17 cellular contexts compared by ENCODE assay signal in genomic region chr17:17851603-17852002, GRCh38. TPM values are rescaled to one million over a fixed set of nuclear protein-coding genes. Genes with fewer than 3 reads are reported as not detected.
DNase-seq lines count a peak whose midpoint lies in the region; ATAC-seq and TF ChIP-seq lines count a peak whose summit lies in the region.
"Had no signal": no experiment of that assay in that cellular context is flagged by ENCODE, and none has a peak within 500 bp of the region (broad histone marks: within the 10 kb centered on the region; RNA-seq: fewer than 3 reads in every experiment).

No MANE protein-coding gene starts in this region.

- no peak for TF ChIP-seq EP300 in SK-N-SH (IDR thresholded peaks at IDR 0.05; ENCODE audit: borderline replicate concordance in 1 of 2, low read depth in 1 of 2, low read length in 1 of 2)

- no peak overlapping the region for H3K9ac ChIP-seq in neural progenitor cell
- H3K9ac ChIP-seq in SK-N-SH = no peak overlapping the region

- H4K20me1 ChIP-seq in neural progenitor cell (ENCODE audit: low read depth) = no peaks in the 10 kb centered on the region
- H4K20me1 ChIP-seq in SK-N-SH (ENCODE audit: insufficient read depth) = no peaks in the 10 kb centered on the region

- H3K9me2 ChIP-seq in SK-N-SH = no peaks in the 10 kb centered on the region

- no peaks in the 10 kb centered on the region for H3K27me3 Mint-ChIP-seq in activated CD8-positive, alpha-beta memory T cell treated with anti-CD3 and anti-CD28 coated beads, Interleukin-2, amount 10 ng/mL, durations not matched to agents 7 days and 5 days
- no peaks in the 10 kb centered on the region for H3K27me3 Mint-ChIP-seq in Caco-2 (ENCODE audit: insufficient read depth, unreplicated experiment)
- H3K27me3 Mint-ChIP-seq in neural progenitor cell (ENCODE audit: insufficient read depth, low read depth) = peaks cover 7% of the 10 kb centered on the region
- H3K27me3 Mint-ChIP-seq: progenitor cell of endocrine pancreas had no signal

- CTCF ChIA-PET in activated CD8-positive, alpha-beta memory T cell treated with anti-CD3 and anti-CD28 coated beads, Interleukin-2, amount 10 ng/mL, durations not matched to agents 7 days and 5 days (lab: Charles Lee) = interaction anchor here (0.6 to 1.2 kb wide), 5 partner anchors 9 to 68 kb away, joined by 3 to 5 read pairs (median 4); no protein-coding TSS in a partner anchor
- CTCF ChIA-PET in Caco-2 (lab: Charles Lee) (interaction anchor here (0.7 kb wide), 1 partner anchor 40 kb away, joined by 3 read pairs; no protein-coding TSS in a partner anchor), SK-N-SH (lab: Yijun Ruan, JAX) (interaction anchor here (0.6 to 7.2 kb wide), 2 partner anchors 39 to 1550 kb away, joined by 3 to 56 read pairs; no protein-coding TSS in a partner anchor)

- BruUV-seq in Caco-2 (replicated peaks; lab: Mats Ljungman, UMichigan) = no TSS peak

- H3K27ac ChIP-seq in dorsolateral prefrontal cortex = peak overlapping the region in 37 of 59 donors; percentile 4 to 97 (median 86)
- no peak overlapping the region for H3K27ac ChIP-seq in neural progenitor cell
- no peak overlapping the region; a peak in 1 of 4 replicates for H3K27ac ChIP-seq in SK-N-SH (ENCODE audit: low read depth in 2 of 2, low read length in 1 of 2)

- H3K79me2 ChIP-seq in neural progenitor cell (ENCODE audit: low read depth) (no peaks in the 10 kb centered on the region), SK-N-SH (ENCODE audit: insufficient read depth) (no peaks in the 10 kb centered on the region)

- H3K9me3 ChIP-seq in Caco-2 = no peaks in the 10 kb centered on the region
- no peaks in the 10 kb centered on the region for H3K9me3 ChIP-seq in neural progenitor cell (ENCODE audit: low read depth)
- H3K9me3 ChIP-seq in SK-N-SH = no peaks in the 10 kb centered on the region

- DNase-seq in activated CD8-positive, alpha-beta memory T cell treated with anti-CD3 and anti-CD28 coated beads, Interleukin-2, amount 10 ng/mL, durations not matched to agents 7 days and 5 days = peak; percentile 38
- DNase-seq in activated CD8-positive, alpha-beta memory T cell treated with anti-CD3 and anti-CD28 coated beads, Interleukin-2, amount 50 U/mL, for 48 hours = no peak
- DNase-seq in Caco-2 (no peak), dorsolateral prefrontal cortex (no peak), neural progenitor cell (ENCODE audit: low spot score) (no peak), SK-N-SH (no peak), SKM-1 treated with dmso at 0.1 percent for 144 hours (lab: John Stamatoyannopoulos, UW; ENCODE audit: unreplicated experiment) (no peak)
- no peak for DNase-seq in activated CD4-positive, CD25-positive, alpha-beta regulatory T cell (lab: John Stamatoyannopoulos, UW)
- DNase-seq: activated CD8-positive, alpha-beta memory T cell treated with anti-CD3 and anti-CD28 coated beads for 24 hours; activated naive CD4-positive, alpha-beta T cell treated with Interleukin-2 at 50 U/mL for 16 hours; MM.1S; NCI-H2029; NCI-H524; OCI-M1 had no signal

- no peak overlapping the region for H3K4me3 Mint-ChIP-seq in activated CD8-positive, alpha-beta memory T cell treated with anti-CD3 and anti-CD28 coated beads, Interleukin-2, amount 10 ng/mL, durations not matched to agents 7 days and 5 days
- H3K4me3 Mint-ChIP-seq in Caco-2 (ENCODE audit: unreplicated experiment) (no peak overlapping the region), neural progenitor cell (no peak overlapping the region)

- H3K4me1 ChIP-seq in Caco-2 (peaks cover 11% of the 10 kb centered on the region; the same call in 1 of the 2 replicates), neural progenitor cell (peaks cover 72% of the 10 kb centered on the region), SK-N-SH (ENCODE audit: control insufficient read depth in 1 of 2, insufficient read depth in 2 of 2, low read depth in 1 of 2, low read length in 1 of 2) (peaks cover 19 to 83% of the 10 kb centered on the region in 2 experiments; a peak in 3 of 4 replicates)

- peak overlapping the region; percentile 3 for H3K27ac Mint-ChIP-seq in activated CD8-positive, alpha-beta memory T cell treated with anti-CD3 and anti-CD28 coated beads, Interleukin-2, amount 10 ng/mL, durations not matched to agents 7 days and 5 days
- H3K27ac Mint-ChIP-seq in Caco-2 (ENCODE audit: unreplicated experiment) (peak overlapping the region; percentile 4), neural progenitor cell (peak overlapping the region; percentile 88)

- H3K4me2 ChIP-seq in neural progenitor cell = no peak overlapping the region
- no peak overlapping the region for H3K4me2 ChIP-seq in SK-N-SH
- H3K4me2 ChIP-seq: smooth muscle cell had no signal

- WGBS in SK-N-SH (ENCODE audit: low lambda C conversion rate) = 86% methylated on average over 2 of the region's 4 CpGs

- no peak for TF ChIP-seq RAD21 in SK-N-SH (IDR thresholded peaks at IDR 0.05; ENCODE audit: low read length)

- TF ChIP-seq CTCF in Caco-2 (IDR thresholded peaks at IDR 0.05; ENCODE audit: insufficient read depth in 1 of 2, low read depth in 1 of 2, low read length in 1 of 2, severe bottlenecking in 1 of 2, unreplicated experiment in 1 of 2) (no peak), dorsolateral prefrontal cortex (IDR thresholded peaks at IDR 0.05 in 54 of 56, conservative IDR thresholded peaks at IDR 0.05 in 2 of 56; ENCODE audit: low read depth in 1 of 56, partially characterized antibody in 56 of 56) (no peak), neural progenitor cell (IDR thresholded peaks at IDR 0.05) (no peak), SK-N-SH (IDR thresholded peaks at IDR 0.05) (no peak)

- intact Hi-C loops in Caco-2 (cut with micrococcal nuclease; ENCODE audit: unreplicated experiment) = loop anchor here (10.0 kb wide), 1 partner anchor 127 kb away; no protein-coding TSS in a partner anchor
- intact Hi-C loops in dorsolateral prefrontal cortex (cut with DNase I) = no loop called here

- H3K27me3 ChIP-seq in Caco-2 (replicated peaks; ENCODE audit: control insufficient read depth, insufficient read depth, low read length) = no peaks in the 10 kb centered on the region
- H3K27me3 ChIP-seq in dorsolateral prefrontal cortex = no peaks in the 10 kb centered on the region
- H3K27me3 ChIP-seq in neural progenitor cell = no peaks in the 10 kb centered on the region
- no peaks in the 10 kb centered on the region for H3K27me3 ChIP-seq in SK-N-SH (ENCODE audit: insufficient read depth)

- H3F3A ChIP-seq in neural progenitor cell (ENCODE audit: low read depth) (peaks cover 14% of the 10 kb centered on the region), SK-N-SH (replicated peaks; ENCODE audit: insufficient read depth) (peaks cover 8% of the 10 kb centered on the region)

- no peaks in the 10 kb centered on the region for H3K9me3 Mint-ChIP-seq in activated CD8-positive, alpha-beta memory T cell treated with anti-CD3 and anti-CD28 coated beads, Interleukin-2, amount 10 ng/mL, durations not matched to agents 7 days and 5 days (ENCODE audit: low read depth)
- H3K9me3 Mint-ChIP-seq in Caco-2 (ENCODE audit: unreplicated experiment) = no peaks in the 10 kb centered on the region
- H3K9me3 Mint-ChIP-seq in neural progenitor cell = no peaks in the 10 kb centered on the region

- peaks cover 90% of the 10 kb centered on the region for H3K4me1 Mint-ChIP-seq in activated CD8-positive, alpha-beta memory T cell treated with anti-CD3 and anti-CD28 coated beads, Interleukin-2, amount 10 ng/mL, durations not matched to agents 7 days and 5 days
- peaks cover 10% of the 10 kb centered on the region for H3K4me1 Mint-ChIP-seq in Caco-2 (ENCODE audit: low read depth, unreplicated experiment)
- H3K4me1 Mint-ChIP-seq in neural progenitor cell = peaks cover 81% of the 10 kb centered on the region

- no peaks in the 10 kb centered on the region for H3K36me3 Mint-ChIP-seq in activated CD8-positive, alpha-beta memory T cell treated with anti-CD3 and anti-CD28 coated beads, Interleukin-2, amount 10 ng/mL, durations not matched to agents 7 days and 5 days
- peaks cover 7% of the 10 kb centered on the region for H3K36me3 Mint-ChIP-seq in Caco-2 (ENCODE audit: insufficient read depth, unreplicated experiment)
- H3K36me3 Mint-ChIP-seq in neural progenitor cell = no peaks in the 10 kb centered on the region

- POLR2A ChIA-PET in Caco-2 (lab: Charles Lee) (interaction anchor here (0.6 kb wide), 1 partner anchor 13 kb away, joined by 6 read pairs; no protein-coding TSS in a partner anchor), SK-N-SH (lab: Yijun Ruan, JAX) (interaction anchor here (0.7 kb wide), 1 partner anchor 13 kb away, joined by 3 read pairs; no protein-coding TSS in a partner anchor)

- H2AFZ ChIP-seq in neural progenitor cell (replicated peaks) = no peak overlapping the region
- no peak overlapping the region for H2AFZ ChIP-seq in SK-N-SH (ENCODE audit: low read depth)

- H3K4me3 ChIP-seq in Caco-2 (ENCODE audit: low read depth, low read length) (no peak overlapping the region), dorsolateral prefrontal cortex (no peak overlapping the region), neural progenitor cell (no peak overlapping the region), SK-N-SH (ENCODE audit: low read depth in 2 of 2, low read length in 1 of 2) (no peak overlapping the region)
- H3K4me3 ChIP-seq: smooth muscle cell had no signal

- no peak for ATAC-seq in activated CD8-positive, alpha-beta memory T cell treated with anti-CD3 and anti-CD28 coated beads, Interleukin-2, amount 10 ng/mL, durations not matched to agents 7 days and 5 days
- ATAC-seq: left lobe of liver had no signal

- H3K36me3 ChIP-seq in Caco-2 (ENCODE audit: control insufficient read depth, insufficient read depth, low read length) (no peaks in the 10 kb centered on the region), neural progenitor cell (no peaks in the 10 kb centered on the region), SK-N-SH (replicated peaks in 1 of 2; ENCODE audit: control insufficient read depth in 1 of 2, insufficient read depth in 2 of 2, low read length in 1 of 2) (peaks cover 0 to 57% of the 10 kb centered on the region in 2 experiments)

RNA-seq across cellular contexts. Expression of gene SREBF1, which starts 14.8 kb away (rescaled TPM):
- 100 to 1,000 TPM in 1 of 2 experiments, 10 to 100 TPM in 1; 90.6 to 184 TPM for total RNA-seq in activated CD8-positive, alpha-beta memory T cell treated with anti-CD3 and anti-CD28 coated beads, Interleukin-2, amount 10 ng/mL, durations not matched to agents 7 days and 5 days
- total RNA-seq in Caco-2 (2022) (109 and 118 TPM in 2 replicates), dorsolateral prefrontal cortex (100 to 1,000 TPM in 84 of 120 experiments, 10 to 100 TPM in 36; 57.2 to 359 (median 120) TPM), neural progenitor cell (ENCODE audit: low replicate concordance) (12.7 and 41.0 TPM in 2 replicates)
- 15.9 and 20.4 TPM in 2 replicates for polyA plus RNA-seq in SK-N-SH (2012; rRNA removed)
- polyA plus RNA-seq in SK-N-SH (2012; cell fraction: cytosol; rRNA removed) = 5.3 and 8.6 TPM in 2 replicates
- polyA plus RNA-seq in SK-N-SH (2012; cell fraction: nucleus; rRNA removed) = 92.2 and 140 TPM in 2 replicates

Comparison
In these comparisons a context has a peak if more than half of its experiments do, and no peak if none do; other contexts are left out.
1. H3K27ac Mint-ChIP-seq: peak in every context shown above with its lines; median percentile 88 in neural progenitor cell; 4 in Caco-2; 3 in activated CD8-positive, alpha-beta memory T cell treated with anti-CD3 and anti-CD28 coated beads, Interleukin-2, amount 10 ng/mL, durations not matched to agents 7 days and 5 days.
2. H3K27ac ChIP-seq: peak in dorsolateral prefrontal cortex (37 of 59); none in neural progenitor cell (single experiment) and SK-N-SH (0 of 2).